17 cellular contexts compared by ENCODE assay signal in genomic region chr13:33490461-33491327, GRCh38.
DNase-seq lines count a peak whose midpoint lies in the region; ATAC-seq, FAIRE-seq and TF ChIP-seq lines count a peak whose summit lies in the region.
"Had no signal": no experiment of that assay in that cellular context is flagged by ENCODE, and none has a peak within 500 bp of the region (broad histone marks: within the 10 kb centered on the region; RNA-seq: fewer than 3 reads in every experiment).

No MANE protein-coding gene starts in this region.

- no TSS peak for BruUV-seq in endothelial cell of umbilical vein (replicated peaks; lab: Mats Ljungman, UMichigan)

- TF ChIP-seq CTCF in endothelial cell of umbilical vein (IDR thresholded peaks at IDR 0.05; ENCODE audit: extremely low read depth in 1 of 2, insufficient read depth in 1 of 2, low read depth in 1 of 2, low read length in 2 of 2) = no peak
- TF ChIP-seq CTCF in kidney (IDR thresholded peaks at IDR 0.05; ENCODE audit: borderline replicate concordance, extremely low read depth, insufficient read depth) = no peak
- no peak for TF ChIP-seq CTCF in tibial artery (IDR thresholded peaks at IDR 0.05)

- POLR2A ChIA-PET in endothelial cell of umbilical vein (lab: Charles Lee) = no interaction called here

- H3K27me3 ChIP-seq in endothelial cell of umbilical vein (ENCODE audit: control insufficient read depth in 2 of 2, insufficient read depth in 2 of 2, low read length in 2 of 2) (no peaks in the 10 kb centered on the region), tibial artery (no peaks in the 10 kb centered on the region)

- ATAC-seq in Right ventricle myocardium superior (ENCODE audit: poor library complexity) (peak; percentile 14), GM21447 (IDR thresholded peaks at IDR 0.05; ENCODE audit: unreplicated experiment) (no peak), HG02973 (IDR thresholded peaks at IDR 0.05; ENCODE audit: unreplicated experiment) (no peak)
- ATAC-seq: natural killer cell, Panc1 had no signal

- dilution Hi-C loops in endothelial cell of umbilical vein (cut with MboI; ENCODE audit: extremely low pct_ligation_motif_present, low sequenced_read_pairs) = no loop called here

- H4K20me1 ChIP-seq in endothelial cell of umbilical vein (replicated peaks; ENCODE audit: control insufficient read depth, extremely low read depth, insufficient read depth, low read length) = no peaks in the 10 kb centered on the region

- H3K4me3 ChIP-seq in endothelial cell of umbilical vein (replicated peaks in 1 of 3; ENCODE audit: insufficient read depth in 1 of 3, low read depth in 1 of 3, low read length in 3 of 3) = no peak overlapping the region
- H3K4me3 ChIP-seq in kidney (ENCODE audit: low read length in 2 of 2) = peak overlapping the region in 1 of 2 donors; percentile 3
- H3K4me3 ChIP-seq in tibial artery = no peak overlapping the region

- no peaks in the 10 kb centered on the region for H3K9me1 ChIP-seq in endothelial cell of umbilical vein (replicated peaks; ENCODE audit: control insufficient read depth, extremely low read depth, insufficient read depth, low read length)

- no peak for TF ChIP-seq POLR2A in endothelial cell of umbilical vein (IDR thresholded peaks at IDR 0.05; ENCODE audit: low read depth, low read length)
- no peak for TF ChIP-seq POLR2A in GM12891 (IDR thresholded peaks at IDR 0.05; ENCODE audit: low read depth, low read length)

- no peaks in the 10 kb centered on the region for H3K79me2 ChIP-seq in endothelial cell of umbilical vein (ENCODE audit: control insufficient read depth, insufficient read depth, low read length)

- H3K9ac ChIP-seq in endothelial cell of umbilical vein (replicated peaks; ENCODE audit: extremely low read depth, insufficient read depth, low read length) = peak overlapping the region; percentile 48
- H3K9ac ChIP-seq in kidney (ENCODE audit: low read length in 2 of 2) = no peak overlapping the region

- intact Hi-C loops in Right ventricle myocardium superior (cut with DNase I) (no loop called here), cardiac septum (cut with DNase I) (loop anchor here (5.0 kb wide), 1 partner anchor 52 kb away; no protein-coding TSS in a partner anchor), endothelial cell of umbilical vein (cut with micrococcal nuclease) (loop anchor here (5.0 to 10.0 kb wide), 2 partner anchors 232 to 664 kb away; no protein-coding TSS in a partner anchor), kidney (cut with DNase I) (no loop called here), tibial artery (cut with DNase I; ENCODE audit: low total_unique reads) (no loop called here)

- peak overlapping the region; percentile 70 for H3K27ac ChIP-seq in endothelial cell of umbilical vein (ENCODE audit: insufficient read depth, low read depth, low read length)
- H3K27ac ChIP-seq in kidney (ENCODE audit: low read depth in 2 of 2, low read length in 2 of 2) = no peak overlapping the region
- H3K27ac ChIP-seq in tibial artery = peak overlapping the region; percentile 39 to 49

- H3K9me3 ChIP-seq in endothelial cell of umbilical vein (replicated peaks; ENCODE audit: control insufficient read depth, insufficient read depth, low read length) (no peaks in the 10 kb centered on the region), kidney (ENCODE audit: control insufficient read depth in 1 of 2, low read length in 2 of 2) (no peaks in the 10 kb centered on the region), tibial artery (no peaks in the 10 kb centered on the region)

- FAIRE-seq in endothelial cell of umbilical vein (lab: Jason Lieb, UNC) (peak; percentile 73), kidney (lab: Jason Lieb, UNC) (no peak), GM12891 (lab: Jason Lieb, UNC) (no peak)
- FAIRE-seq: keratinocyte had no signal

- H3K36me3 ChIP-seq in endothelial cell of umbilical vein (ENCODE audit: control insufficient read depth in 2 of 2, extremely low read depth in 1 of 2, insufficient read depth in 2 of 2, low read length in 2 of 2) = no peaks in the 10 kb centered on the region
- H3K36me3 ChIP-seq in kidney (ENCODE audit: control insufficient read depth in 1 of 2, insufficient read depth in 2 of 2, low read length in 2 of 2) = no peaks in the 10 kb centered on the region
- no peaks in the 10 kb centered on the region for H3K36me3 ChIP-seq in tibial artery

- DNase-seq in Right ventricle myocardium superior = peak; percentile 43
- DNase-seq in cardiac septum (ENCODE audit: low spot score) = no peak
- DNase-seq in endothelial cell of umbilical vein (ENCODE audit: low read depth, low spot score) = peak; percentile 95
- DNase-seq in kidney = peak; percentile 54
- no peak for DNase-seq in tibial artery
- DNase-seq in GM12891 (ENCODE audit: insufficient read length, low spot score) = no peak
- DNase-seq: 8988T; activated CD4-positive, alpha-beta T cell treated with anti-CD3 and anti-CD28 coated beads, Interleukin-2, amount 50 U/mL, for 1 hour; Calu3; GOT3; MM.1S; natural killer cell; T-helper 2 cell had no signal

- peak overlapping the region; percentile 31 for H3K4me2 ChIP-seq in endothelial cell of umbilical vein (ENCODE audit: insufficient read depth, low read length)

- CTCF ChIA-PET in endothelial cell of umbilical vein (lab: Charles Lee) = no interaction called here

- peak overlapping the region; percentile 89 for H2AFZ ChIP-seq in endothelial cell of umbilical vein (ENCODE audit: low read depth, low read length)

- H3K4me1 ChIP-seq in endothelial cell of umbilical vein (ENCODE audit: control insufficient read depth, extremely low read depth, insufficient read depth, low read length) (peaks cover 46% of the 10 kb centered on the region), kidney (ENCODE audit: control insufficient read depth in 1 of 2, insufficient read depth in 1 of 2, low read depth in 1 of 2, low read length in 2 of 2) (peaks cover 0 to 9% of the 10 kb centered on the region in 2 donors), tibial artery (peaks cover 0 to 33% (median 4%) of the 10 kb centered on the region in 4 donors)

TF ChIP-seq in endothelial cell of umbilical vein, 7 proteins besides CTCF, POLR2A, EP300 and RAD21:
- TF ChIP-seq EZH2 (IDR thresholded peaks at IDR 0.05; ENCODE audit: borderline replicate concordance, low read depth, low read length, severe bottlenecking) (no peak), MAX (IDR thresholded peaks at IDR 0.05; ENCODE audit: insufficient read depth, insufficient read length) (peak; percentile 63)

TF ChIP-seq in GM12891, 5 proteins besides CTCF, POLR2A, EP300 and RAD21:
- no peak for TF ChIP-seq PAX5 (IDR thresholded peaks at IDR 0.05; ENCODE audit: insufficient read depth, low read length, severe bottlenecking)
- no peak for TF ChIP-seq POU2F2 (IDR thresholded peaks at IDR 0.05; ENCODE audit: low read depth, low read length)
- no peak for TF ChIP-seq POLR2AphosphoS5 (IDR thresholded peaks at IDR 0.05; ENCODE audit: low read depth, low read length)
- TF ChIP-seq SPI1 (IDR thresholded peaks at IDR 0.05; ENCODE audit: low read depth, low read length) = no peak
- no peak for TF ChIP-seq TAF1 (IDR thresholded peaks at IDR 0.05; ENCODE audit: low read depth, low read length)

Comparison
In these comparisons a context has a peak if more than half of its experiments do, and no peak if none do; other contexts are left out.
1. DNase-seq: peak in Right ventricle myocardium superior (single experiment), endothelial cell of umbilical vein (single experiment) and kidney (single experiment); none in cardiac septum (single experiment), tibial artery (0 of 2) and GM12891 (single experiment).
2. intact Hi-C loops: an anchor here in cardiac septum (5.0 kb wide) and endothelial cell of umbilical vein (5.0 to 10.0 kb wide); none called in Right ventricle myocardium superior, kidney and tibial artery.
3. H3K27ac ChIP-seq: peak in endothelial cell of umbilical vein (single experiment) and tibial artery (2 of 2); none in kidney (0 of 2).